ENCODE assay signal across 1 cellular context in genomic region chr1:10688409-10688786, GRCh38.
TF ChIP-seq lines count a peak whose summit lies in the region.

No MANE protein-coding gene starts in this region.

TF ChIP-seq in H1, 55 proteins besides CTCF, POLR2A, EP300 and RAD21:
- TF ChIP-seq CBX5 (IDR thresholded peaks at IDR 0.05; ENCODE audit: low read depth, low read length) (no peak), KDM4A (IDR thresholded peaks at IDR 0.05; ENCODE audit: low read depth, low read length, severe bottlenecking) (no peak), E2F6 (IDR thresholded peaks at IDR 0.05) (no peak), NRF1 (IDR thresholded peaks at IDR 0.05; ENCODE audit: low read depth, low read length) (no peak), KDM1A (IDR thresholded peaks at IDR 0.05; ENCODE audit: borderline replicate concordance, low read length) (no peak), SP4 (IDR thresholded peaks at IDR 0.05; ENCODE audit: low read length) (no peak), CREB1 (IDR thresholded peaks at IDR 0.05) (no peak), CHD7 (IDR thresholded peaks at IDR 0.05; ENCODE audit: insufficient replicate concordance, low read length) (no peak), TCF12 (IDR thresholded peaks at IDR 0.05; ENCODE audit: low read depth, low read length) (no peak), RFX5 (IDR thresholded peaks at IDR 0.05; ENCODE audit: borderline replicate concordance, low read depth, low read length) (no peak), BRCA1 (IDR thresholded peaks at IDR 0.05; ENCODE audit: low read depth, low read length) (no peak), KDM5A (IDR thresholded peaks at IDR 0.05; ENCODE audit: low read length) (no peak), SP2 (IDR thresholded peaks at IDR 0.05; ENCODE audit: low read length) (no peak), EGR1 (IDR thresholded peaks at IDR 0.05; ENCODE audit: borderline replicate concordance, low read depth, low read length) (no peak), FOSL1 (IDR thresholded peaks at IDR 0.05; ENCODE audit: insufficient read depth, low read depth, low read length) (no peak), POLR2AphosphoS5 (IDR thresholded peaks at IDR 0.05; ENCODE audit: low read depth, low read length) (no peak), RXRA (IDR thresholded peaks at IDR 0.05; ENCODE audit: insufficient read depth, low read depth, low read length) (no peak)
- TF ChIP-seq, protein P1, sequence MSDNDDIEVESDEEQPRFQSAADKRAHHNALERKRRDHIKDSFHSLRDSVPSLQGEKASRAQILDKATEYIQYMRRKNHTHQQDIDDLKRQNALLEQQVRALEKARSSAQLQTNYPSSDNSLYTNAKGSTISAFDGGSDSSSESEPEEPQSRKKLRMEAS (IDR thresholded peaks at IDR 0.05) = no peak
- TF ChIP-seq, protein P2, sequence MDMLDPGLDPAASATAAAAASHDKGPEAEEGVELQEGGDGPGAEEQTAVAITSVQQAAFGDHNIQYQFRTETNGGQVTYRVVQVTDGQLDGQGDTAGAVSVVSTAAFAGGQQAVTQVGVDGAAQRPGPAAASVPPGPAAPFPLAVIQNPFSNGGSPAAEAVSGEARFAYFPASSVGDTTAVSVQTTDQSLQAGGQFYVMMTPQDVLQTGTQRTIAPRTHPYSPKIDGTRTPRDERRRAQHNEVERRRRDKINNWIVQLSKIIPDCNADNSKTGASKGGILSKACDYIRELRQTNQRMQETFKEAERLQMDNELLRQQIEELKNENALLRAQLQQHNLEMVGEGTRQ (IDR thresholded peaks at IDR 0.05; ENCODE audit: low read length) = no peak
